ENCODE assay signal across 7 cellular contexts in the genomic region with DNA sequence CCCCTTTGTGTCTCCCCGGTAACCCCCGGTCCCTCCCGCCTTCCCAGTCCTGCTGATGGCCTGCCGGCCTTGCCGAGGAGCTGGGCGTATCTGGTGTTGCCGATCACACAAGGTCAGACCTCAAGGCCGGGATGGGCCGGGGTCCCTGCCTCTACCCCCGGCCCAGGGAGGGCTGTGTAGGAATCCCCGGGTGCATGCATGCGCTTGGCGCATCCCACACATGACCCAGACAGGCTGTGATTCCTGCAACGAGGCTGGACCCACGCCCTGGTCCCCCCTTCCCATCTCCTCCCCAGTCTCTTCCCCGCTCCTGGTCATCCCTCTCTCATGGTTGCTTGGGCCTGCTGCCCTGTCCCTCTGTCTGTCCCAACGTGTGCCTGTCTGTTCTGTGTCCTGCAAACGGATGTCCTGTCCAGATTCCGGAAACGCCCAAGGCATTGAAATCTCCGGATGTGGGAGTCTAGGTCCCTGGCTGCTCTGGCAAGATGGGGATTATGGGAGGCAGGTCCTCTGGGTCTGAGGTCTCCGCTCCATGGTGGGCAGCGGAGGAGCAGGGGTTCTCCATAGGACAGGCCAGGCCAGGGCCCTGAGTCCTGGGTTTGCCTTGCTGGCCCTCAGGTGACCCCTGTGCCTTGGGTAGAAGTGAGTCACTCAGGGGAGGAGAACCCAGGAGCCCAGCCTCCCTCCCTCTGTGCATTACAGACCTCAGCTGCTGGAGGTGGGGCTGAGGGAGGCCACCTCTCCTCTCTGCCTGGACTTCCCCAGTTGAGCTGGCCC. TPM values are rescaled to one million over a fixed set of nuclear protein-coding genes. Genes with fewer than 3 reads are reported as not detected.
DNase-seq lines count a peak whose midpoint lies in the region; ATAC-seq and TF ChIP-seq lines count a peak whose summit lies in the region.

No MANE protein-coding gene starts in this region.

- H3K4me1 ChIP-seq in HCT116 (ENCODE audit: control insufficient read depth in 1 of 2, insufficient read depth in 2 of 2, low read length in 2 of 2) = peaks cover 21 to 41% of the 10 kb centered on the region in 2 experiments
- H3K4me1 ChIP-seq in lung (ENCODE audit: control insufficient read depth in 2 of 2, insufficient read depth in 2 of 2, low read length in 2 of 2) = peaks cover 2 to 11% of the 10 kb centered on the region in 2 donors
- H3K4me1 ChIP-seq in subcutaneous abdominal adipose tissue (ENCODE audit: control insufficient read depth in 5 of 5, insufficient read depth in 5 of 5, low read length in 5 of 5) = peaks cover 6 to 56% (median 45%) of the 10 kb centered on the region in 5 donors

- POLR2A ChIA-PET in HCT116 (lab: Charles Lee) = interaction anchor here (1.3 kb wide), 1 partner anchor 71 kb away, joined by 4 read pairs; no protein-coding TSS in a partner anchor

- CTCF ChIA-PET in HCT116 (lab: Charles Lee) = interaction anchor here (0.8 kb wide), 1 partner anchor 52 kb away, joined by 3 read pairs; no protein-coding TSS in a partner anchor

- H3K9me3 ChIP-seq in HCT116 (ENCODE audit: control insufficient read depth in 1 of 2, insufficient read depth in 1 of 2, low read depth in 1 of 2, low read length in 2 of 2) (no peaks in the 10 kb centered on the region), lung (ENCODE audit: control insufficient read depth in 2 of 2, insufficient read depth in 1 of 2, low read length in 1 of 2) (no peaks in the 10 kb centered on the region), subcutaneous abdominal adipose tissue (ENCODE audit: control insufficient read depth in 5 of 5, low read length in 5 of 5) (no peaks in the 10 kb centered on the region)

- RAD21 ChIA-PET in HCT116 (lab: Charles Lee; ENCODE audit: low non-redundant PET in 1 of 2, low total read pairs in 2 of 2, uncharacterized antibody in 2 of 2, unreplicated experiment in 2 of 2) = no interaction called here

- H4K20me1 ChIP-seq in HCT116 (ENCODE audit: insufficient read depth) = no peaks in the 10 kb centered on the region

- H3K36me3 Mint-ChIP-seq in chondrocyte (ENCODE audit: low read depth) = peaks cover 3% of the 10 kb centered on the region

- WGBS in lung, 2 donors = 48 to 57% methylated on average over 23 of the region's 23 CpGs

- intact Hi-C loops in HCT116 (cut with micrococcal nuclease) = loop anchor here (10.0 kb wide), 1 partner anchor 50 kb away; no protein-coding TSS in a partner anchor

- H3K4me2 ChIP-seq in HCT116 (ENCODE audit: low read length) = peak overlapping the region; percentile 99

- H3K4me3 ChIP-seq in HCT116 (replicated peaks in 1 of 2; ENCODE audit: low read depth in 1 of 2, low read length in 2 of 2) (peak overlapping the region; percentile 75 to 79), lung (peak overlapping the region; percentile 82), subcutaneous abdominal adipose tissue (ENCODE audit: low read depth in 1 of 5, low read length in 5 of 5) (peak overlapping the region; percentile 52 to 81 (median 76))

- no peaks in the 10 kb centered on the region for H3K36me3 ChIP-seq in HCT116 (ENCODE audit: control insufficient read depth in 1 of 2, insufficient read depth in 2 of 2, low read length in 2 of 2)
- no peaks in the 10 kb centered on the region for H3K36me3 ChIP-seq in lung (ENCODE audit: control insufficient read depth in 2 of 2, insufficient read depth in 2 of 2, low read length in 2 of 2)
- H3K36me3 ChIP-seq in subcutaneous abdominal adipose tissue (ENCODE audit: control insufficient read depth in 5 of 5, insufficient read depth in 5 of 5, low read length in 5 of 5) = peaks cover 0 to 5% (median 0%) of the 10 kb centered on the region in 5 donors

- ATAC-seq in HCT116 (peak; percentile 68), lung (ENCODE audit: insufficient read depth, low FRiP score) (peak; percentile 76)

- DNase-seq in HCT116 (ENCODE audit: low read depth, low spot score) = no peak
- DNase-seq in SKM-1 treated with dmso at 0.1 percent for 144 hours (lab: John Stamatoyannopoulos, UW; ENCODE audit: unreplicated experiment) = peak; percentile 54
- DNase-seq in chondrocyte (ENCODE audit: low spot score) = peak; percentile 87
- DNase-seq in lung (ENCODE audit: low spot score) = peak; percentile 66
- DNase-seq in NCI-H526 treated with DMSO at 0.1 percent for 48 hours (lab: John Stamatoyannopoulos, UW) = no peak
- DNase-seq in NCI-H345 (lab: John Stamatoyannopoulos, UW) = no peak

- H3K27me3 ChIP-seq in HCT116 (ENCODE audit: insufficient read depth, low read length) = no peaks in the 10 kb centered on the region
- no peaks in the 10 kb centered on the region for H3K27me3 ChIP-seq in lung (ENCODE audit: control insufficient read depth, insufficient read depth)
- no peaks in the 10 kb centered on the region for H3K27me3 ChIP-seq in subcutaneous abdominal adipose tissue (ENCODE audit: control insufficient read depth in 5 of 5, insufficient read depth in 4 of 5, low read length in 5 of 5)

- H3K9ac ChIP-seq in HCT116 (ENCODE audit: low read length) (peak overlapping the region; percentile 80), subcutaneous abdominal adipose tissue (ENCODE audit: low read length in 5 of 5) (peak overlapping the region; percentile 70 to 90 (median 90))

- no peaks in the 10 kb centered on the region for H3K9me2 ChIP-seq in HCT116 (ENCODE audit: insufficient read depth)

- H3K27ac ChIP-seq in HCT116 (ENCODE audit: low read depth, low read length) (peak overlapping the region; percentile 95), lung (ENCODE audit: low read depth in 1 of 2, low read length in 1 of 2) (peak overlapping the region; percentile 87 to 95), subcutaneous abdominal adipose tissue (ENCODE audit: low read depth, low read length) (peak overlapping the region; percentile 82)

- no peak overlapping the region for H2AFZ ChIP-seq in HCT116 (ENCODE audit: low read depth, low read length, poor library complexity, severe bottlenecking)

- peaks cover 54% of the 10 kb centered on the region for H3K79me2 ChIP-seq in HCT116 (ENCODE audit: insufficient read depth, low read length)

- no peak for TF ChIP-seq RAD21 in HCT116 (IDR thresholded peaks at IDR 0.05; ENCODE audit: low read depth)

- H3K27me3 Mint-ChIP-seq in chondrocyte (ENCODE audit: low read depth) = no peaks in the 10 kb centered on the region

- no peaks in the 10 kb centered on the region for H3K9me3 Mint-ChIP-seq in chondrocyte (ENCODE audit: low read depth)

- peak overlapping the region; percentile 67 for H3K4me3 Mint-ChIP-seq in chondrocyte (ENCODE audit: unreplicated experiment)

- no peak for TF ChIP-seq POLR2A in HCT116 (IDR thresholded peaks at IDR 0.05; ENCODE audit: borderline replicate concordance, extremely low read depth, insufficient read depth, insufficient read length)

- H3K27ac Mint-ChIP-seq in chondrocyte (ENCODE audit: unreplicated experiment) = peak overlapping the region; percentile 84

- TF ChIP-seq CTCF in HCT116 (IDR thresholded peaks at IDR 0.05 in 2 of 3, conservative IDR thresholded peaks at IDR 0.05 in 1 of 3; ENCODE audit: borderline replicate concordance in 1 of 3, insufficient read depth in 1 of 3, low read depth in 2 of 3, low read length in 2 of 3) (no peak), chondrocyte (IDR thresholded peaks at IDR 0.05) (no peak), lung (IDR thresholded peaks at IDR 0.05; ENCODE audit: control extremely low read depth, extremely low read depth) (no peak)

- BruUV-seq in HCT116 (replicated peaks; lab: Mats Ljungman, UMichigan) = TSS peak; percentile 39

- peaks cover 20% of the 10 kb centered on the region for H3K4me1 Mint-ChIP-seq in chondrocyte (ENCODE audit: low read depth)

TF ChIP-seq in HCT116, 20 proteins besides CTCF, POLR2A, EP300 and RAD21:
- TF ChIP-seq EGR1 (IDR thresholded peaks at IDR 0.05; ENCODE audit: low read depth) (no peak), EZH2phosphoT487 (IDR thresholded peaks at IDR 0.05; ENCODE audit: borderline replicate concordance) (no peak), SRF (IDR thresholded peaks at IDR 0.05; ENCODE audit: low read depth) (no peak), POLR2AphosphoS5 (IDR thresholded peaks at IDR 0.05; ENCODE audit: low read depth, low read length) (peak; percentile 47), JUND (IDR thresholded peaks at IDR 0.05) (no peak; the same call in 1 of the 2 replicates), SP1 (IDR thresholded peaks at IDR 0.05; ENCODE audit: low read depth) (peak; percentile 56)
- TF ChIP-seq, protein P1, sequence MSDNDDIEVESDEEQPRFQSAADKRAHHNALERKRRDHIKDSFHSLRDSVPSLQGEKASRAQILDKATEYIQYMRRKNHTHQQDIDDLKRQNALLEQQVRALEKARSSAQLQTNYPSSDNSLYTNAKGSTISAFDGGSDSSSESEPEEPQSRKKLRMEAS (IDR thresholded peaks at IDR 0.05) = peak; percentile 47; the same call in 1 of the 2 replicates
TF ChIP-seq in HCT116: peak in this region for 3.

RNA-seq across cellular contexts. Expression of a gene that starts 1.6 kb away (rescaled TPM):
- total RNA-seq in HCT116 (2021; ENCODE audit: unreplicated experiment) = 248 TPM
- polyA plus RNA-seq in HCT116 (2012) = 238 and 241 TPM in 2 replicates
- 112 to 204 TPM (median 195 TPM) in 3 replicates for total RNA-seq in chondrocyte
- 100 to 1,000 TPM in 1 of 2 donors, 10 to 100 TPM in 1; 84.3 to 197 TPM for total RNA-seq in lung
- polyA plus RNA-seq in lung = 100 to 1,000 TPM; 108 to 133 TPM

RNA-seq across cellular contexts. Expression of a gene that starts 15.6 kb away (rescaled TPM):
- 152 TPM for total RNA-seq in HCT116 (2021; ENCODE audit: unreplicated experiment)
- polyA plus RNA-seq in HCT116 (2012) = 164 and 169 TPM in 2 replicates
- total RNA-seq in chondrocyte = 51.4 to 58.5 TPM (median 51.8 TPM) in 3 replicates
- 10 to 100 TPM; 46.2 to 84.6 TPM for total RNA-seq in lung
- polyA plus RNA-seq in lung = 100 to 1,000 TPM; 111 to 156 TPM

RNA-seq across cellular contexts. Expression of a gene that starts 40.4 kb away (rescaled TPM):
- total RNA-seq in HCT116 (2021; ENCODE audit: unreplicated experiment) = 1.1 TPM
- 0.47 and 0.55 TPM in 2 replicates for polyA plus RNA-seq in HCT116 (2012)
- total RNA-seq in chondrocyte = 0.29 to 1.6 TPM (median 1.4 TPM) in 3 replicates
- total RNA-seq in lung = 1 to 10 TPM; 2.0 to 4.3 TPM
- polyA plus RNA-seq in lung = 1 to 10 TPM in 1 of 2 donors, under 1 TPM in 1; 0.73 to 1.4 TPM

RNA-seq across cellular contexts. Expression of a gene that starts 53.5 kb away (rescaled TPM):
- total RNA-seq in HCT116 (2021; ENCODE audit: unreplicated experiment) (98.1 TPM), chondrocyte (1.8 to 12.7 TPM (median 10.7 TPM) in 3 replicates), lung (100 to 1,000 TPM in 1 of 2 donors, 10 to 100 TPM in 1; 35.4 to 250 TPM)
- 127 and 132 TPM in 2 replicates for polyA plus RNA-seq in HCT116 (2012)
- polyA plus RNA-seq in lung = 100 to 1,000 TPM in 1 of 2 donors, 10 to 100 TPM in 1; 39.8 to 143 TPM

Comparison
In these comparisons a context has a peak if more than half of its experiments do, and no peak if none do; other contexts are left out.
1. DNase-seq: peak in SKM-1 treated with dmso at 0.1 percent for 144 hours (single experiment), chondrocyte (single experiment) and lung (single experiment); none in HCT116 (single experiment), NCI-H526 treated with DMSO at 0.1 percent for 48 hours (single experiment) and NCI-H345 (single experiment).
2. Peak in every context shown above with its lines, with median percentiles within 50 percentile points of each other: H3K27ac ChIP-seq and H3K4me3 ChIP-seq.